Comparison of ENCODE assay signal across 3 cellular contexts in genomic region chr17:3734911-3735276, GRCh38. TPM values are rescaled to one million over a fixed set of nuclear protein-coding genes. Genes with fewer than 3 reads are reported as not detected.
"Had no signal": no experiment of that assay in that cellular context is flagged by ENCODE, and none has a peak within 500 bp of the region (broad histone marks: within the 10 kb centered on the region; RNA-seq: fewer than 3 reads in every experiment).

No MANE protein-coding gene starts in this region.

RNA-seq across cellular contexts. Expression of gene HASPIN, which starts 11.2 kb away (rescaled TPM):
- total RNA-seq: right atrium auricular region had no signal
- polyA plus RNA-seq: pancreas had no signal

RNA-seq across cellular contexts. Expression of gene P2RX5, which starts 38.9 kb away (rescaled TPM):
- total RNA-seq: smooth muscle cell had no signal
- polyA plus RNA-seq: smooth muscle cell had no signal
